15 cellular contexts compared by ENCODE assay signal in genomic region chr16:81639931-81640680, GRCh38.
"Had no signal": no experiment of that assay in that cellular context is flagged by ENCODE, and none has a peak within 500 bp of the region (broad histone marks: within the 10 kb centered on the region; RNA-seq: fewer than 3 reads in every experiment).

No MANE protein-coding gene starts in this region.

- ATAC-seq: activated naive CD8-positive, alpha-beta T cell treated with anti-CD3 and anti-CD28 coated beads, Interleukin-2, amount 50 U/mL, for 24 hours; effector memory CD8-positive, alpha-beta T cell; foreskin keratinocyte; left colon; lower lobe of right lung; stimulated activated memory B cell treated with anti-CD40 and anti-IgM and Interleukin-4, amounts not matched to agents 10 μg/mL and 1 μg/mL and 100 μg/mL, for 72 hours had no signal

- H3K4me1 ChIP-seq: breast epithelium, foreskin keratinocyte had no signal

- H3K4me3 ChIP-seq: breast epithelium, heart left ventricle, lower lobe of right lung, thyroid gland, vagina had no signal

- H3K27ac ChIP-seq: foreskin keratinocyte, heart left ventricle, lower lobe of right lung, thyroid gland, vagina had no signal

- H3K36me3 ChIP-seq: breast epithelium, thyroid gland, vagina had no signal

- H3K9me3 ChIP-seq: breast epithelium, heart left ventricle, lower lobe of right lung, thyroid gland, vagina had no signal

- DNase-seq: activated CD4-positive, alpha-beta T cell treated with anti-CD3 and anti-CD28 coated beads, Interleukin-2, amount 10 ng/mL, durations not matched to agents 7 days and 5 days; activated naive CD4-positive, alpha-beta T cell; activated naive CD8-positive, alpha-beta T cell treated with anti-CD3 and anti-CD28 coated beads, Interleukin-2, amount 50 U/mL, for 24 hours; aorta; dermis blood vessel endothelial cell; effector memory CD8-positive, alpha-beta T cell; foreskin keratinocyte; left colon; lower lobe of right lung; midbrain; thyroid gland had no signal

- H3K27me3 ChIP-seq: breast epithelium, foreskin keratinocyte, heart left ventricle, thyroid gland, vagina had no signal
